ENCODE assay signal across 8 cellular contexts in the genomic region with DNA sequence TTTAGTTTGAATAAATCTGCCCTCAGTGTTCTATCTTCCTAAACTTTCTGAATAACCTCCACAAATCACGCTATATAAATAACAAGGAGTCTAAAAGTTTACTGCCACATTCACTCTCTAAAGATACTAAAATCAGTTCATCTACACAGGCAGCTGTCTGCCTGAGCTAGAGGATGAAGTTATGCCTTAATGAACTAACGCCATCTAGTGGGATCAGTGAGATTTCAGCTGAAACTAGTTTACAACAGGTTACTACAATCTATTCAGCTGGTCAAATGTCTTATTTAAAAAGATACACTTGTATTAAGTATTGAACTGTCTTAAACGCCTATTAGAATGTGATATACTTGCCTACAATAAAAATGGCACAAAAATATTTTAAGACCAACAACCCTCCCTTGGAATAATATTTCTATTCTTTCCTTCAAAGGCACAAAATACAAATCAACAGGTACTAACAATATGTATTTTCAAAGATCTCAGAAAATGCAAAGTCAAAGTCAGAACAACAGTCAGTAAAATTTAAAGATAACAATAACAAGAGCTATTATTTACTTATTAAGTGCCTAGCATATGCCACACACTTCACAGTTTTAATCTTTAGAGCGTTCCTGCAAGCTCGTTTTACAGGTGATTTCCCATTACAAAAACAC.
DNase-seq lines count a peak whose midpoint lies in the region; ATAC-seq, FAIRE-seq and TF ChIP-seq lines count a peak whose summit lies in the region.

No MANE protein-coding gene starts in this region.

- H3K56ac ChIP-seq in IMR-90 (ENCODE audit: extremely low read depth, insufficient read depth, low read length) = no peak overlapping the region

- no peak overlapping the region for H2BK120ac ChIP-seq in IMR-90 (ENCODE audit: low read depth, low read length)

- no peaks in the 10 kb centered on the region for H3K9me1 ChIP-seq in IMR-90 (ENCODE audit: insufficient read depth, low read length)
- H3K9me1 ChIP-seq in keratinocyte (ENCODE audit: control insufficient read depth, extremely low read depth, insufficient read depth, low read length) = no peaks in the 10 kb centered on the region

- TF ChIP-seq CTCF in IMR-90 (conservative IDR thresholded peaks at IDR 0.05; ENCODE audit: low read depth, low read length) (peak; percentile 87), breast epithelium (IDR thresholded peaks at IDR 0.05) (peak in 2 of 3 donors; percentile 60 to 69), keratinocyte (optimal IDR thresholded peaks at IDR 0.05 in 1 of 3, IDR thresholded peaks at IDR 0.05 in 1 of 3, conservative IDR thresholded peaks at IDR 0.05 in 1 of 3; ENCODE audit: extremely low read depth in 1 of 3, insufficient read depth in 2 of 3, low read length in 3 of 3) (peak in 2 of 3 experiments; percentile 63 to 65)

- H4K20me1 ChIP-seq in IMR-90 (ENCODE audit: insufficient read depth, low read length) (no peaks in the 10 kb centered on the region; the same call in 1 of the 2 replicates), keratinocyte (ENCODE audit: control insufficient read depth, extremely low read depth, insufficient read depth, low read length) (no peaks in the 10 kb centered on the region)

- peaks cover 6 to 16% of the 10 kb centered on the region in 2 experiments; a peak in 3 of 4 replicates for H3K79me1 ChIP-seq in IMR-90 (ENCODE audit: low read depth in 1 of 2, low read length in 2 of 2)

- H3K36me3 ChIP-seq in IMR-90 (ENCODE audit: control insufficient read depth, insufficient read depth, low read length) = no peaks in the 10 kb centered on the region; the same call in 1 of the 2 replicates
- no peaks in the 10 kb centered on the region for H3K36me3 ChIP-seq in NT2/D1 (ENCODE audit: insufficient read depth, insufficient read length, low read length)
- no peaks in the 10 kb centered on the region for H3K36me3 ChIP-seq in breast epithelium
- no peaks in the 10 kb centered on the region for H3K36me3 ChIP-seq in keratinocyte (ENCODE audit: control insufficient read depth in 2 of 2, extremely low read depth in 1 of 2, insufficient read depth in 2 of 2, low read length in 2 of 2)

- H3K4me1 ChIP-seq in IMR-90 (ENCODE audit: control insufficient read depth, insufficient read depth, low read length) (peaks cover 5% of the 10 kb centered on the region; the same call in 1 of the 2 replicates), NT2/D1 (ENCODE audit: insufficient read depth, insufficient read length) (no peaks in the 10 kb centered on the region), breast epithelium (no peaks in the 10 kb centered on the region), keratinocyte (ENCODE audit: control insufficient read depth, extremely low read depth, insufficient read depth, low read length) (no peaks in the 10 kb centered on the region)

- dilution Hi-C loops in IMR-90 (cut with HindIII; ENCODE audit: low sequenced_read_pairs, unreplicated experiment) (no loop called here), keratinocyte (cut with MboI; ENCODE audit: extremely low pct_ligation_motif_present, low sequenced_read_pairs) (no loop called here)

- no peak overlapping the region for H3K4ac ChIP-seq in IMR-90 (ENCODE audit: low read depth, low read length)

- TF ChIP-seq POLR2A in IMR-90 (IDR thresholded peaks at IDR 0.05; ENCODE audit: low read depth, low read length) (no peak), breast epithelium (IDR thresholded peaks at IDR 0.05) (no peak)

- BruUV-seq in IMR-90 (replicated peaks; lab: Mats Ljungman, UMichigan) = no TSS peak

- FAIRE-seq in keratinocyte (lab: Jason Lieb, UNC) = peak; percentile 69

- H2AFZ ChIP-seq in IMR-90 (replicated peaks; ENCODE audit: low read length, poor library complexity) (no peak overlapping the region), keratinocyte (ENCODE audit: control insufficient read depth, low read length) (no peak overlapping the region)

- H3K9ac ChIP-seq in IMR-90 (ENCODE audit: low read depth, low read length) (no peak overlapping the region), NT2/D1 (ENCODE audit: insufficient read length, low read depth) (no peak overlapping the region), keratinocyte (ENCODE audit: control insufficient read depth, extremely low read depth, insufficient read depth, low read length) (no peak overlapping the region)

- WGBS in IMR-90 (ENCODE audit: extremely low coverage in 2 of 2, insufficient read length in 1 of 2), 2 experiments = no CpG with 5 or more reads among the region's 5 CpGs

- H3K9me3 ChIP-seq in IMR-90 (ENCODE audit: control insufficient read depth, insufficient read depth, low read length) (no peaks in the 10 kb centered on the region), NT2/D1 (ENCODE audit: insufficient read depth, low read length) (no peaks in the 10 kb centered on the region), breast epithelium (no peaks in the 10 kb centered on the region), keratinocyte (ENCODE audit: control insufficient read depth, low read depth, low read length) (no peaks in the 10 kb centered on the region)

- no peak overlapping the region for H2BK5ac ChIP-seq in IMR-90 (ENCODE audit: low read depth, low read length, poor library complexity, severe bottlenecking)

- H4K91ac ChIP-seq in IMR-90 (ENCODE audit: insufficient read depth, low read depth, low read length) = no peak overlapping the region

- no peak overlapping the region for H3K23ac ChIP-seq in IMR-90 (ENCODE audit: low read depth, low read length)

- H3K4me3 ChIP-seq in IMR-90 (ENCODE audit: insufficient read depth, low read depth, low read length) (no peak overlapping the region), NT2/D1 (ENCODE audit: insufficient read length, low read depth) (no peak overlapping the region), breast epithelium (no peak overlapping the region), keratinocyte (ENCODE audit: control insufficient read depth in 2 of 3, extremely low read depth in 1 of 3, insufficient read depth in 2 of 3, low read depth in 1 of 3, low read length in 3 of 3) (no peak overlapping the region)

- H3K27me3 ChIP-seq in IMR-90 (ENCODE audit: control insufficient read depth, insufficient read depth, low read length) (no peaks in the 10 kb centered on the region), NT2/D1 (ENCODE audit: insufficient read depth, insufficient read length) (no peaks in the 10 kb centered on the region), breast epithelium (no peaks in the 10 kb centered on the region), keratinocyte (ENCODE audit: control insufficient read depth, extremely low read depth, insufficient read depth, low read length) (no peaks in the 10 kb centered on the region)

- ATAC-seq in IMR-90 (ENCODE audit: low read depth) = peak; percentile 84

- H3K27ac ChIP-seq in IMR-90 (ENCODE audit: insufficient read depth, low read length) (no peak overlapping the region), breast epithelium (no peak overlapping the region), keratinocyte (ENCODE audit: control insufficient read depth, insufficient read depth, low read length) (no peak overlapping the region)

- H2BK20ac ChIP-seq in IMR-90 (ENCODE audit: low read depth, low read length) = no peak overlapping the region

- H3K14ac ChIP-seq in IMR-90 (replicated peaks; ENCODE audit: low read depth, low read length) = no peak overlapping the region

- no peaks in the 10 kb centered on the region for H3K79me2 ChIP-seq in keratinocyte (ENCODE audit: control insufficient read depth, insufficient read depth, low read length)

- POLR2A ChIA-PET in IMR-90 (lab: Charles Lee; ENCODE audit: unreplicated experiment) = no interaction called here

- CTCF ChIA-PET in IMR-90 (lab: Yijun Ruan, JAX) = interaction anchor here (0.5 to 2.1 kb wide), 18 partner anchors 9 to 1309 kb away, joined by 3 to 23 read pairs (median 4); no protein-coding TSS in a partner anchor

- no peak overlapping the region for H2BK15ac ChIP-seq in IMR-90 (ENCODE audit: low read depth, low read length)

- no peak overlapping the region for H4K8ac ChIP-seq in IMR-90 (ENCODE audit: low read depth in 2 of 2, low read length in 2 of 2)

- peak; percentile 87 for TF ChIP-seq RAD21 in IMR-90 (IDR thresholded peaks at IDR 0.05; ENCODE audit: low read length)

- no peak overlapping the region for H3K18ac ChIP-seq in IMR-90 (ENCODE audit: low read depth, low read length)

- H2AK9ac ChIP-seq in IMR-90 (replicated peaks; ENCODE audit: low read depth, low read length, poor library complexity) = no peak overlapping the region

- no peak overlapping the region for H4K5ac ChIP-seq in IMR-90 (ENCODE audit: low read depth, low read length)

- H3K4me2 ChIP-seq in IMR-90 (ENCODE audit: low read depth, low read length) (no peak overlapping the region), keratinocyte (ENCODE audit: control insufficient read depth, extremely low read depth, insufficient read depth, low read depth, low read length) (no peak overlapping the region)

- in situ Hi-C loops in IMR-90 (cut with MboI; ENCODE audit: low sequenced_read_pairs) = loop anchor here (5.0 to 10.0 kb wide), 2 partner anchors 44 to 132 kb away; no protein-coding TSS in a partner anchor

- H2AK5ac ChIP-seq in IMR-90 (ENCODE audit: low read depth, low read length) = no peak overlapping the region

- intact Hi-C loops in IMR-90 (cut with micrococcal nuclease) = loop anchor here (1.0 to 10.0 kb wide), 4 partner anchors 41 to 162 kb away; a partner anchor contains a TSS
- intact Hi-C loops in breast epithelium (cut with DNase I; ENCODE audit: low total_unique reads) = loop anchor here (10.0 kb wide), 1 partner anchor 162 kb away; a partner anchor contains a TSS

- DNase-seq in stimulated activated CD4-positive, alpha-beta T cell treated with anti-CD3 and anti-CD28 coated beads, Interleukin-4, amount 100 ng/mL, for 24 hours = peak; percentile 41
- no peak for DNase-seq in stimulated activated CD4-positive, alpha-beta T cell treated with anti-CD3 and anti-CD28 coated beads, Interleukin-12 subunit alpha, Interleukin-12 subunit beta, amount 100 ng/mL, for 4 hours
- DNase-seq in IMR-90 = peak; percentile 84
- DNase-seq in NT2/D1 (ENCODE audit: low read depth, low spot score) = peak; percentile 90
- no peak for DNase-seq in breast epithelium (ENCODE audit: low spot score in 2 of 2)
- DNase-seq in keratinocyte (ENCODE audit: low read depth, low spot score) = no peak
- peak; percentile 58 for DNase-seq in stromal cell of bone marrow (ENCODE audit: low read depth)
- no peak for DNase-seq in activated CD4-positive, alpha-beta T cell treated with anti-CD3 and anti-CD28 coated beads, Interleukin-2, amount 50 U/mL, for 48 hours

TF ChIP-seq in IMR-90, 13 proteins besides CTCF, POLR2A, EP300 and RAD21:
- TF ChIP-seq SMC3 (IDR thresholded peaks at IDR 0.05; ENCODE audit: low read depth, low read length) (peak; percentile 71), MAZ (IDR thresholded peaks at IDR 0.05; ENCODE audit: borderline replicate concordance, low read depth, low read length) (no peak)

Comparison
In these comparisons a context has a peak if more than half of its experiments do, and no peak if none do; other contexts are left out.
1. DNase-seq: peak in stimulated activated CD4-positive, alpha-beta T cell treated with anti-CD3 and anti-CD28 coated beads, Interleukin-4, amount 100 ng/mL, for 24 hours (single experiment), IMR-90 (single experiment), NT2/D1 (single experiment) and stromal cell of bone marrow (single experiment); none in stimulated activated CD4-positive, alpha-beta T cell treated with anti-CD3 and anti-CD28 coated beads, Interleukin-12 subunit alpha, Interleukin-12 subunit beta, amount 100 ng/mL, for 4 hours (single experiment), breast epithelium (0 of 2), keratinocyte (single experiment) and activated CD4-positive, alpha-beta T cell treated with anti-CD3 and anti-CD28 coated beads, Interleukin-2, amount 50 U/mL, for 48 hours (0 of 2).
2. Peak in every context shown above with its lines, with median percentiles within 50 percentile points of each other: CTCF ChIP-seq.